In genomic region chr2:209648714-209649113, GRCh38 we compare ENCODE assay signal across 1 cellular context.
A peak's percentile ranks its signal among the peaks of the same experiment; 100 is the strongest.
TF ChIP-seq lines count a peak whose summit lies in the region.

No MANE protein-coding gene starts in this region.

TF ChIP-seq in SK-N-SH, 30 proteins besides CTCF, POLR2A, EP300 and RAD21 (continued from another document):
- TF ChIP-seq REST (IDR thresholded peaks at IDR 0.05; ENCODE audit: low read depth, low read length) = no peak
- no peak for TF ChIP-seq RCOR1 (IDR thresholded peaks at IDR 0.05; ENCODE audit: low read length)
- TF ChIP-seq NFIC (IDR thresholded peaks at IDR 0.05; ENCODE audit: borderline replicate concordance) = peak; percentile 47; the same call in 1 of the 2 replicates
- TF ChIP-seq CHD2 (IDR thresholded peaks at IDR 0.05; ENCODE audit: low read length, partially characterized antibody) = no peak
- peak; percentile 41 for TF ChIP-seq PBX3 (IDR thresholded peaks at IDR 0.05)
- TF ChIP-seq EZH2phosphoT487 (IDR thresholded peaks at IDR 0.05; ENCODE audit: borderline replicate concordance, low read depth) = no peak
- TF ChIP-seq USF1 (IDR thresholded peaks at IDR 0.05; ENCODE audit: borderline replicate concordance, low read depth) = no peak
- no peak for TF ChIP-seq SMC3 (IDR thresholded peaks at IDR 0.05; ENCODE audit: low read depth, low read length)
- no peak for TF ChIP-seq IRF3 (IDR thresholded peaks at IDR 0.05; ENCODE audit: low read depth, low read length)
- TF ChIP-seq YY1 (IDR thresholded peaks at IDR 0.05; ENCODE audit: low read depth) = no peak
- TF ChIP-seq GATA2 (CRISPR knock-in tag; IDR thresholded peaks at IDR 0.05) = no peak
- TF ChIP-seq SIN3A (IDR thresholded peaks at IDR 0.05; ENCODE audit: borderline replicate concordance, low read depth, low read length) = no peak
- no peak for TF ChIP-seq JUND (IDR thresholded peaks at IDR 0.05)
